In genomic region chr10:112896273-112896672, GRCh38 we compare ENCODE assay signal across 1 cellular context.
TF ChIP-seq lines count a peak whose summit lies in the region.

No MANE protein-coding gene starts in this region.

TF ChIP-seq in HepG2, 621 proteins besides CTCF, POLR2A, EP300 and RAD21 (continued from another document and continues in another):
- 0 out of 2 replicates have a peak, but pooled peaks have one; percentile 22 for TF ChIP-seq ZNF280D (CRISPR knock-in tag; IDR thresholded peaks at IDR 0.05)
- TF ChIP-seq ELF3 (CRISPR knock-in tag; IDR thresholded peaks at IDR 0.05): peak; percentile 20; the same call in 1 of the 2 replicates
- peak; percentile 40; the same call in 1 of the 2 replicates for TF ChIP-seq ATF3 (CRISPR knock-in tag; IDR thresholded peaks at IDR 0.05)
- peak; percentile 52 for TF ChIP-seq CREM (IDR thresholded peaks at IDR 0.05)
- no peak for TF ChIP-seq CREM (CRISPR knock-in tag; IDR thresholded peaks at IDR 0.05)
- TF ChIP-seq FOSL2 (CRISPR knock-in tag; IDR thresholded peaks at IDR 0.05): peak; percentile 61
- peak; percentile 62 for TF ChIP-seq RARA (CRISPR knock-in tag; IDR thresholded peaks at IDR 0.05)
- TF ChIP-seq ZGPAT (CRISPR knock-in tag; IDR thresholded peaks at IDR 0.05): 0 out of 2 replicates have a peak, but pooled peaks have one; percentile 52
- TF ChIP-seq FOXP1 (IDR thresholded peaks at IDR 0.05): no peak
- TF ChIP-seq FOXP1 (CRISPR knock-in tag; IDR thresholded peaks at IDR 0.05): peak; percentile 34; the same call in 1 of the 2 replicates
- peak; percentile 25 for TF ChIP-seq ASH2L (IDR thresholded peaks at IDR 0.05; ENCODE audit: insufficient read length, low read depth, low read length)
- TF ChIP-seq SALL1 (CRISPR knock-in tag; IDR thresholded peaks at IDR 0.05): peak; percentile 47; the same call in 1 of the 2 replicates
- TF ChIP-seq NCOA2 (CRISPR knock-in tag; IDR thresholded peaks at IDR 0.05): peak; percentile 43; the same call in 1 of the 2 replicates
- TF ChIP-seq CC2D1A (CRISPR knock-in tag; IDR thresholded peaks at IDR 0.05): no peak
- no peak for TF ChIP-seq MZF1 (CRISPR knock-in tag; IDR thresholded peaks at IDR 0.05; ENCODE audit: borderline replicate concordance)
- TF ChIP-seq DBP (CRISPR knock-in tag; IDR thresholded peaks at IDR 0.05; ENCODE audit: not compliant biosample characterization): no peak
- no peak for TF ChIP-seq CREB1 (IDR thresholded peaks at IDR 0.05)
- peak; percentile 69 for TF ChIP-seq CREB1 (CRISPR knock-in tag; IDR thresholded peaks at IDR 0.05)
- TF ChIP-seq GMEB1 (CRISPR knock-in tag; IDR thresholded peaks at IDR 0.05; ENCODE audit: borderline replicate concordance): no peak
- TF ChIP-seq ZNF644 (CRISPR knock-in tag; IDR thresholded peaks at IDR 0.05; ENCODE audit: low read depth): peak; percentile 52; the same call in 1 of the 2 replicates
- TF ChIP-seq KLF15 (CRISPR knock-in tag; IDR thresholded peaks at IDR 0.05; ENCODE audit: borderline replicate concordance): no peak
- no peak for TF ChIP-seq SRSF1 (optimal IDR thresholded peaks at IDR 0.05; ENCODE audit: low read depth, low read length)
- 0 out of 2 replicates have a peak, but pooled peaks have one; percentile 38 for TF ChIP-seq GFI1 (CRISPR knock-in tag; IDR thresholded peaks at IDR 0.05; ENCODE audit: borderline replicate concordance)
- 0 out of 2 replicates have a peak, but pooled peaks have one; percentile 6 for TF ChIP-seq ARID3A (IDR thresholded peaks at IDR 0.05; ENCODE audit: low read depth, low read length)
- peak; percentile 7; the same call in 1 of the 2 replicates for TF ChIP-seq SMC3 (IDR thresholded peaks at IDR 0.05; ENCODE audit: low read length)
- TF ChIP-seq NCOR1 (IDR thresholded peaks at IDR 0.05; ENCODE audit: borderline replicate concordance, low read length): peak; percentile 91
- TF ChIP-seq SOX5 (CRISPR knock-in tag; IDR thresholded peaks at IDR 0.05; ENCODE audit: borderline replicate concordance): peak; percentile 59; the same call in 1 of the 2 replicates
- TF ChIP-seq ZBTB49 (CRISPR knock-in tag; IDR thresholded peaks at IDR 0.05; ENCODE audit: borderline replicate concordance): no peak
- TF ChIP-seq ZNF547 (CRISPR knock-in tag; IDR thresholded peaks at IDR 0.05): no peak
- TF ChIP-seq SOX6 (IDR thresholded peaks at IDR 0.05): no peak
- TF ChIP-seq SOX6 (CRISPR knock-in tag; IDR thresholded peaks at IDR 0.05): peak; percentile 58
- TF ChIP-seq ZMYM4 (CRISPR knock-in tag; IDR thresholded peaks at IDR 0.05): peak; percentile 25; the same call in 1 of the 2 replicates
- 0 out of 4 replicates have a peak, but pooled peaks of 1 of the 2 experiments have one; percentile 26 for TF ChIP-seq HMGXB4 (CRISPR knock-in tag; IDR thresholded peaks at IDR 0.05; ENCODE audit: borderline replicate concordance in 1 of 2, low read depth in 1 of 2)
- TF ChIP-seq ZNF3 (CRISPR knock-in tag; IDR thresholded peaks at IDR 0.05): 0 out of 2 replicates have a peak, but pooled peaks have one; percentile 64
- peak; percentile 70; the same call in 1 of the 2 replicates for TF ChIP-seq HMG20A (CRISPR knock-in tag; IDR thresholded peaks at IDR 0.05; ENCODE audit: borderline replicate concordance)
- peak; percentile 51 for TF ChIP-seq MED1 (CRISPR knock-in tag; IDR thresholded peaks at IDR 0.05)
- TF ChIP-seq ZKSCAN8 (CRISPR knock-in tag; IDR thresholded peaks at IDR 0.05; ENCODE audit: borderline replicate concordance): no peak
- TF ChIP-seq NR2F6 (IDR thresholded peaks at IDR 0.05): no peak
- TF ChIP-seq NR2F6 (CRISPR knock-in tag; IDR thresholded peaks at IDR 0.05): peak; percentile 40; the same call in 1 of the 2 replicates
- peak; percentile 73 for TF ChIP-seq GATAD2A (CRISPR knock-in tag; IDR thresholded peaks at IDR 0.05)
- TF ChIP-seq ESRRA (CRISPR knock-in tag; IDR thresholded peaks at IDR 0.05; ENCODE audit: low read depth): peak; percentile 86; the same call in 1 of the 2 replicates
- TF ChIP-seq HNF4G (IDR thresholded peaks at IDR 0.05; ENCODE audit: borderline replicate concordance, low read depth, low read length): peak; percentile 91
- peak; percentile 88; the same call in 1 of the 2 replicates for TF ChIP-seq HNF4G (CRISPR knock-in tag; IDR thresholded peaks at IDR 0.05; ENCODE audit: borderline replicate concordance, low read depth)
- TF ChIP-seq ARID5B (CRISPR knock-in tag; IDR thresholded peaks at IDR 0.05): peak; percentile 90
- no peak for TF ChIP-seq ZNF329 (CRISPR knock-in tag; IDR thresholded peaks at IDR 0.05; ENCODE audit: low read depth)
- TF ChIP-seq ZMYM2 (CRISPR knock-in tag; IDR thresholded peaks at IDR 0.05): peak; percentile 57; the same call in 1 of the 2 replicates
